15 cellular contexts compared by ENCODE assay signal in genomic region chr16:22360963-22361659, GRCh38. TPM values are rescaled to one million over a fixed set of nuclear protein-coding genes. Genes with fewer than 3 reads are reported as not detected.
A peak's percentile ranks its signal among the peaks of the same experiment; 100 is the strongest.
DNase-seq lines count a peak whose midpoint lies in the region; ATAC-seq and TF ChIP-seq lines count a peak whose summit lies in the region.
"Had no signal": no experiment of that assay in that cellular context is flagged by ENCODE, and none has a peak within 500 bp of the region (broad histone marks: within the 10 kb centered on the region; RNA-seq: fewer than 3 reads in every experiment).

No MANE protein-coding gene starts in this region.

- H3K36me3 ChIP-seq in neural progenitor cell = peaks cover 6% of the 10 kb centered on the region

- peaks cover 10% of the 10 kb centered on the region for H3K79me2 ChIP-seq in neural progenitor cell (ENCODE audit: low read depth)

- H3K9me3 Mint-ChIP-seq in T-helper 2 cell treated with Interferon-gamma antibody and Interleukin-4, amounts not matched to agents 5 μg/mL and 100 μg/mL, for 36 hours = peaks cover 1% of the 10 kb centered on the region
- H3K9me3 Mint-ChIP-seq in activated naive CD8-positive, alpha-beta T cell (ENCODE audit: low read depth) = no peaks in the 10 kb centered on the region
- no peaks in the 10 kb centered on the region for H3K9me3 Mint-ChIP-seq in neural progenitor cell

- H3K4me3 Mint-ChIP-seq in T-helper 2 cell treated with Interferon-gamma antibody and Interleukin-4, amounts not matched to agents 5 μg/mL and 100 μg/mL, for 36 hours = no peak overlapping the region
- H3K4me3 Mint-ChIP-seq in activated naive CD8-positive, alpha-beta T cell = no peak overlapping the region
- no peak overlapping the region for H3K4me3 Mint-ChIP-seq in neural progenitor cell

- H3K27ac ChIP-seq in neural progenitor cell = peak overlapping the region; percentile 22
- H3K27ac ChIP-seq: HL-60, neutrophil, SJCRH30 had no signal

- in situ Hi-C loops in ACHN (cut with HindIII; ENCODE audit: low pct_ligation_motif_present, low pct_unique_long_range_greater_than_20kb, low sequenced_read_pairs) = no loop called here

- H2AFZ ChIP-seq in neural progenitor cell (replicated peaks) = no peak overlapping the region

- H3K27ac Mint-ChIP-seq in T-helper 2 cell treated with Interferon-gamma antibody and Interleukin-4, amounts not matched to agents 5 μg/mL and 100 μg/mL, for 36 hours = peak overlapping the region; percentile 71
- H3K27ac Mint-ChIP-seq in activated naive CD8-positive, alpha-beta T cell = peak overlapping the region; percentile 66
- no peak overlapping the region for H3K27ac Mint-ChIP-seq in neural progenitor cell

- H3K4me2 ChIP-seq in neural progenitor cell = no peak overlapping the region

- TF ChIP-seq CTCF in neural progenitor cell (IDR thresholded peaks at IDR 0.05) = no peak

- no peak for DNase-seq in T-helper 2 cell treated with Interferon-gamma antibody and Interleukin-4, amounts not matched to agents 5 μg/mL and 100 μg/mL, for 36 hours (ENCODE audit: low spot score)
- DNase-seq in T-helper 2 cell (no peak), HEK293T (ENCODE audit: extremely low spot score) (peak; percentile 12), neural progenitor cell (ENCODE audit: low spot score) (no peak), ACHN (no peak), GM19240 (ENCODE audit: insufficient read length, low spot score) (no peak)
- DNase-seq: Caco-2; effector CD4-positive, alpha-beta T cell; NCI-H2107; SJCRH30 had no signal

- peaks cover 7% of the 10 kb centered on the region for H3F3A ChIP-seq in neural progenitor cell (ENCODE audit: low read depth)

- H3K4me3 ChIP-seq in neural progenitor cell = no peak overlapping the region
- H3K4me3 ChIP-seq: HAP-1, SJCRH30 had no signal

- no peak overlapping the region for H3K9ac ChIP-seq in neural progenitor cell

- H3K27me3 ChIP-seq in neural progenitor cell = no peaks in the 10 kb centered on the region
- H3K27me3 ChIP-seq: neutrophil, SJCRH30 had no signal

- H3K4me1 ChIP-seq in neural progenitor cell = no peaks in the 10 kb centered on the region
- H3K4me1 ChIP-seq: SJCRH30 had no signal

- ATAC-seq in GM18873 (IDR thresholded peaks at IDR 0.05; ENCODE audit: low FRiP score, unreplicated experiment) = no peak

- H4K20me1 ChIP-seq in neural progenitor cell (ENCODE audit: low read depth) = no peaks in the 10 kb centered on the region

- peaks cover 61% of the 10 kb centered on the region for H3K36me3 Mint-ChIP-seq in T-helper 2 cell treated with Interferon-gamma antibody and Interleukin-4, amounts not matched to agents 5 μg/mL and 100 μg/mL, for 36 hours (ENCODE audit: low read depth)
- peaks cover 21% of the 10 kb centered on the region for H3K36me3 Mint-ChIP-seq in activated naive CD8-positive, alpha-beta T cell
- H3K36me3 Mint-ChIP-seq in neural progenitor cell = peaks cover 19% of the 10 kb centered on the region

- CTCF ChIA-PET in HEK293T (lab: Yijun Ruan, JAX) = no interaction called here

- POLR2A ChIA-PET in HEK293T (lab: Yijun Ruan, JAX) = no interaction called here

- no peaks in the 10 kb centered on the region for H3K9me3 ChIP-seq in neural progenitor cell (ENCODE audit: low read depth)
- H3K9me3 ChIP-seq: Caco-2, HAP-1, neutrophil, SJCRH30 had no signal

- no peaks in the 10 kb centered on the region for H3K27me3 Mint-ChIP-seq in T-helper 2 cell treated with Interferon-gamma antibody and Interleukin-4, amounts not matched to agents 5 μg/mL and 100 μg/mL, for 36 hours (ENCODE audit: low read depth)
- no peaks in the 10 kb centered on the region for H3K27me3 Mint-ChIP-seq in activated naive CD8-positive, alpha-beta T cell
- H3K27me3 Mint-ChIP-seq in neural progenitor cell (ENCODE audit: insufficient read depth, low read depth) = no peaks in the 10 kb centered on the region

- H3K4me1 Mint-ChIP-seq in T-helper 2 cell treated with Interferon-gamma antibody and Interleukin-4, amounts not matched to agents 5 μg/mL and 100 μg/mL, for 36 hours (ENCODE audit: low read depth) = peaks cover 50% of the 10 kb centered on the region
- H3K4me1 Mint-ChIP-seq in activated naive CD8-positive, alpha-beta T cell (ENCODE audit: low read depth) = peaks cover 70% of the 10 kb centered on the region
- peaks cover 6% of the 10 kb centered on the region for H3K4me1 Mint-ChIP-seq in neural progenitor cell

TF ChIP-seq in HEK293T, 16 proteins besides CTCF, POLR2A, EP300 and RAD21:
- TF ChIP-seq FOXM1 (IDR thresholded peaks at IDR 0.05; ENCODE audit: borderline replicate concordance) (no peak), BHLHE40 (IDR thresholded peaks at IDR 0.05; ENCODE audit: borderline replicate concordance) (no peak), FOXA1 (IDR thresholded peaks at IDR 0.05) (no peak), PKNOX1 (IDR thresholded peaks at IDR 0.05) (no peak), L3MBTL2 (conservative IDR thresholded peaks at IDR 0.05) (no peak), CTBP1 (IDR thresholded peaks at IDR 0.05; ENCODE audit: borderline replicate concordance) (no peak), SUZ12 (IDR thresholded peaks at IDR 0.05) (no peak), HDGF (IDR thresholded peaks at IDR 0.05; ENCODE audit: borderline replicate concordance) (no peak), NFRKB (IDR thresholded peaks at IDR 0.05) (no peak)
TF ChIP-seq in HEK293T: peak in this region for 0.

RNA-seq across cellular contexts. Expression of gene CDR2, which starts 13.3 kb away (rescaled TPM):
- total RNA-seq in neural progenitor cell (ENCODE audit: low replicate concordance) = 20.4 and 28.0 TPM in 2 replicates
